ENCODE assay signal across 8 cellular contexts in the genomic region with DNA sequence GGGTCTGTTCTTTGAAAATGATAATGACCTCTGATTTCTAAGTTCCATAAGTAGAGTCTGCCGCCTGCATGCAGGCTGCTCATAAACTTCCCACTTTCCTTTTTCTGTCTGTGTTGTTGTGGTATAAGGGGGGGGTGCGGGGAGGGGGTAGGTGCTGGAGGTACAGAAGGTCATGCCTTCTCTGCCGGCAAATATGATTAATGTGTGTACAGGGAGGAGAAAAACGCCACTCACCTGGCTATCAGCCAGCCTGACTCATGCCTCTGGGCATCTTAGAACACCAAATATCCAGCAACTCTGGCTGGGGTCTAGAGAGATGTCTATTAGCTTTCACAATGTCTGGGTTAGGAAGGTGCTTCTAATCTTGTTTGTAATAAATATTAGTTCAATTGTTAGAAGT.
A peak's percentile ranks its signal among the peaks of the same experiment; 100 is the strongest.
DNase-seq lines count a peak whose midpoint lies in the region; ATAC-seq and TF ChIP-seq lines count a peak whose summit lies in the region.

No MANE protein-coding gene starts in this region.

- H3K4me3 ChIP-seq in ACC112 (ENCODE audit: low read depth, low read length): peak overlapping the region; percentile 58
- H3K4me3 ChIP-seq in smooth muscle cell: peak overlapping the region; percentile 14

- H3K27ac ChIP-seq in ACC112 (ENCODE audit: low read depth, low read length) (peak overlapping the region; percentile 95), smooth muscle cell (ENCODE audit: low read depth) (peak overlapping the region; percentile 36)

- H3K9me3 ChIP-seq in smooth muscle cell (replicated peaks; ENCODE audit: low read depth): no peaks in the 10 kb centered on the region

- no peaks in the 10 kb centered on the region for H4K20me1 ChIP-seq in smooth muscle cell (ENCODE audit: low read depth)

- ATAC-seq in HG02610 (IDR thresholded peaks at IDR 0.05; ENCODE audit: unreplicated experiment) (peak; percentile 71), Right ventricle myocardium superior (ENCODE audit: poor library complexity) (peak; percentile 60), HG02840 (IDR thresholded peaks at IDR 0.05; ENCODE audit: low FRiP score, unreplicated experiment) (no peak)

- no peak overlapping the region for H3K27ac Mint-ChIP-seq in activated T-cell treated with anti-CD3 and anti-CD28 coated beads, Interleukin-2, amount 50 U/mL, for 24 hours

- peaks cover 10% of the 10 kb centered on the region for H3F3A ChIP-seq in smooth muscle cell (ENCODE audit: low read depth)

- H3K4me1 Mint-ChIP-seq in activated T-cell treated with anti-CD3 and anti-CD28 coated beads, Interleukin-2, amount 50 U/mL, for 24 hours (ENCODE audit: low read depth): peaks cover 8% of the 10 kb centered on the region

- TF ChIP-seq CTCF in smooth muscle cell (IDR thresholded peaks at IDR 0.05; ENCODE audit: borderline replicate concordance, insufficient read depth, poor library complexity, severe bottlenecking): no peak

- DNase-seq in RPMI8226: peak; percentile 79
- peak; percentile 77 for DNase-seq in Right ventricle myocardium superior
- DNase-seq in smooth muscle cell (lab: John Stamatoyannopoulos, UW; ENCODE audit: unreplicated experiment): no peak
- DNase-seq in NCI-H1436 treated with DMSO at 0.1 percent for 48 hours (lab: John Stamatoyannopoulos, UW): no peak
- DNase-seq in activated T-cell treated with anti-CD3 and anti-CD28 coated beads, Interleukin-2, amount 50 U/mL, for 24 hours: no peak

- intact Hi-C loops in Right ventricle myocardium superior (cut with DNase I): no loop called here

- H3K36me3 ChIP-seq in ACC112 (ENCODE audit: insufficient read depth, low read length) (no peaks in the 10 kb centered on the region), smooth muscle cell (ENCODE audit: low read depth) (no peaks in the 10 kb centered on the region)

- H3K9ac ChIP-seq in smooth muscle cell (ENCODE audit: low read depth): no peak overlapping the region

- peak overlapping the region; percentile 42 for H3K4me2 ChIP-seq in smooth muscle cell

- H2AFZ ChIP-seq in ACC112 (ENCODE audit: low read length, unreplicated experiment) (peak overlapping the region; percentile 45), smooth muscle cell (ENCODE audit: low read depth) (no peak overlapping the region)

- H3K9me3 Mint-ChIP-seq in activated T-cell treated with anti-CD3 and anti-CD28 coated beads, Interleukin-2, amount 50 U/mL, for 24 hours: no peaks in the 10 kb centered on the region

- no peaks in the 10 kb centered on the region for H3K36me3 Mint-ChIP-seq in activated T-cell treated with anti-CD3 and anti-CD28 coated beads, Interleukin-2, amount 50 U/mL, for 24 hours (ENCODE audit: low read depth)

- H3K4me1 ChIP-seq in ACC112 (ENCODE audit: control insufficient read depth, insufficient read depth, low read length, unreplicated experiment) (peaks cover 49% of the 10 kb centered on the region), smooth muscle cell (ENCODE audit: low read depth) (peaks cover 13% of the 10 kb centered on the region)

- H3K27me3 ChIP-seq in ACC112 (ENCODE audit: insufficient read depth, low read length): no peaks in the 10 kb centered on the region
- H3K27me3 ChIP-seq in smooth muscle cell (ENCODE audit: low read depth): no peaks in the 10 kb centered on the region

- peaks cover 8% of the 10 kb centered on the region for H3K27me3 Mint-ChIP-seq in activated T-cell treated with anti-CD3 and anti-CD28 coated beads, Interleukin-2, amount 50 U/mL, for 24 hours

- 21% methylated on average over 4 of the region's 4 CpGs for WGBS in smooth muscle cell (ENCODE audit: low lambda C conversion rate)

- H3K4me3 Mint-ChIP-seq in activated T-cell treated with anti-CD3 and anti-CD28 coated beads, Interleukin-2, amount 50 U/mL, for 24 hours: no peak overlapping the region

- H3K79me2 ChIP-seq in ACC112 (ENCODE audit: control insufficient read depth, insufficient read depth, low read length, unreplicated experiment): peaks cover 28% of the 10 kb centered on the region
- H3K79me2 ChIP-seq in smooth muscle cell (ENCODE audit: low read depth): no peaks in the 10 kb centered on the region

Comparison
In these comparisons a context has a peak if more than half of its experiments do, and no peak if none do; other contexts are left out.
1. DNase-seq: peak in RPMI8226 (single experiment) and Right ventricle myocardium superior (single experiment); none in smooth muscle cell (single experiment), NCI-H1436 treated with DMSO at 0.1 percent for 48 hours (single experiment) and activated T-cell treated with anti-CD3 and anti-CD28 coated beads, Interleukin-2, amount 50 U/mL, for 24 hours (single experiment).